Comparison of ENCODE assay signal across 19 cellular contexts in the genomic region with DNA sequence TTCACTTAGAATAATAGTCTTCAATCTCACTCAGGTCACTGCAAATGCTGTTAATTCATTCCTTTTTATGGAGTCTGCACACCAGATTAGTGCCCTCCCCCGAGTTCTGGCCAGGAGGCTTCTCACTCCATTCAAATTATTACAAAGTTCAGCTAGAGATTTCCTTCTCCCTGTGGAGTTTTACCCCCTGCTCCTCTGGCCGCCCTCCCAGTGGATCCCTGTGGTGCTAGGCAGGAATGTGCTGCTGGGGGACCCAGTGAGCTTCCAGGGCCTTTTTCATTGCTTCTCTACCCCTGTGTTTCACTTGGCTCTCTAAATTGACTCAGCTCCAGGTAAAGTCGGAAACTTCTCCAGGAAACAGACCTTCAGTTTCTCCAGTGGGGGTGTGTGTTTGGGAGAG. TPM values are rescaled to one million over a fixed set of nuclear protein-coding genes. Genes with fewer than 3 reads are reported as not detected.
DNase-seq lines count a peak whose midpoint lies in the region; ATAC-seq and TF ChIP-seq lines count a peak whose summit lies in the region.
"Had no signal": no experiment of that assay in that cellular context is flagged by ENCODE, and none has a peak within 500 bp of the region (broad histone marks: within the 10 kb centered on the region; RNA-seq: fewer than 3 reads in every experiment).

No MANE protein-coding gene starts in this region.

- no peaks in the 10 kb centered on the region for H3K9me3 ChIP-seq in SK-N-SH
- no peaks in the 10 kb centered on the region for H3K9me3 ChIP-seq in SU-DHL-6 (ENCODE audit: insufficient read depth, low read length)
- H3K9me3 ChIP-seq in BE2C = no peaks in the 10 kb centered on the region
- H3K9me3 ChIP-seq in suprapubic skin = no peaks in the 10 kb centered on the region
- H3K9me3 ChIP-seq in esophagus squamous epithelium = no peaks in the 10 kb centered on the region

- 69% methylated on average over 3 of the region's 3 CpGs for WGBS in SK-N-SH (ENCODE audit: low lambda C conversion rate)
- 80% methylated on average over 3 of the region's 3 CpGs for WGBS in suprapubic skin
- 56 to 69% methylated on average over 3 of the region's 3 CpGs for WGBS in esophagus squamous epithelium, 2 donors

- H2AFZ ChIP-seq in SK-N-SH (ENCODE audit: low read depth) (no peak overlapping the region), SU-DHL-6 (ENCODE audit: low read depth, low read length, severe bottlenecking) (peak overlapping the region; percentile 68)

- no peaks in the 10 kb centered on the region for H3K79me2 ChIP-seq in SK-N-SH (ENCODE audit: insufficient read depth)
- H3K79me2 ChIP-seq in SU-DHL-6 (ENCODE audit: insufficient read depth, low read length) = no peaks in the 10 kb centered on the region

- no peak overlapping the region for H3K4me2 ChIP-seq in SK-N-SH
- H3K4me2 ChIP-seq in SU-DHL-6 (ENCODE audit: low read depth, low read length, poor library complexity, severe bottlenecking) = peak overlapping the region; percentile 70

- H3K9me2 ChIP-seq in SK-N-SH = 0 out of 2 replicates have a peak, but pooled peaks cover 2% of the 10 kb centered on the region
- H3K9me2 ChIP-seq in SU-DHL-6 (replicated peaks; ENCODE audit: insufficient read depth, low read length) = no peaks in the 10 kb centered on the region

- H3K36me3 ChIP-seq in SK-N-SH (replicated peaks in 1 of 2; ENCODE audit: control insufficient read depth in 1 of 2, insufficient read depth in 2 of 2, low read length in 1 of 2) (no peaks in the 10 kb centered on the region), SU-DHL-6 (ENCODE audit: low read length) (peaks cover 6% of the 10 kb centered on the region; the same call in 1 of the 2 replicates), BE2C (no peaks in the 10 kb centered on the region), suprapubic skin (no peaks in the 10 kb centered on the region), esophagus squamous epithelium (no peaks in the 10 kb centered on the region)

- no peak for DNase-seq in SK-N-SH
- peak; percentile 1 for DNase-seq in left kidney (ENCODE audit: low read depth, low spot score)
- DNase-seq in BE2C = no peak
- DNase-seq in suprapubic skin (ENCODE audit: low spot score in 2 of 2) = no peak
- DNase-seq in esophagus squamous epithelium (lab: John Stamatoyannopoulos, UW) = no peak
- no peak for DNase-seq in NCI-H187 treated with DMSO at 0.1 percent for 48 hours (lab: John Stamatoyannopoulos, UW)
- DNase-seq: DMS53; GDM1; NCI-H1092; NCI-H2107; NCI-H226; NCI-H69; NK-92 treated with Interleukin-12 subunit alpha and Interleukin-12 subunit beta, amount 100 ng/mL, for 24 hours; PC-3 had no signal

- CTCF ChIA-PET in SK-N-SH (lab: Yijun Ruan, JAX) = no interaction called here

- H3K9ac ChIP-seq in SK-N-SH (no peak overlapping the region), SU-DHL-6 (ENCODE audit: low read length) (peak overlapping the region; percentile 49)

- ATAC-seq in SK-N-SH treated with all-trans-retinoic acid at 6 μM for 48 hours = no peak
- ATAC-seq: PC-3 had no signal

- H4K20me1 ChIP-seq in SK-N-SH (ENCODE audit: insufficient read depth) = no peaks in the 10 kb centered on the region
- no peaks in the 10 kb centered on the region for H4K20me1 ChIP-seq in SU-DHL-6 (ENCODE audit: low read depth, low read length)

- TF ChIP-seq EP300 in SK-N-SH (IDR thresholded peaks at IDR 0.05; ENCODE audit: borderline replicate concordance in 1 of 2, low read depth in 1 of 2, low read length in 1 of 2) = no peak
- no peak for TF ChIP-seq EP300 in suprapubic skin (IDR thresholded peaks at IDR 0.05)

- TF ChIP-seq POLR2A in suprapubic skin (IDR thresholded peaks at IDR 0.05) (no peak), esophagus squamous epithelium (IDR thresholded peaks at IDR 0.05) (no peak)

- TF ChIP-seq CTCF in SK-N-SH (IDR thresholded peaks at IDR 0.05) = no peak
- TF ChIP-seq CTCF in SU-DHL-6 (IDR thresholded peaks at IDR 0.05; ENCODE audit: insufficient read depth, low read length, poor library complexity, severe bottlenecking) = no peak
- TF ChIP-seq CTCF in BE2C (IDR thresholded peaks at IDR 0.05; ENCODE audit: low read depth, low read length) = no peak
- TF ChIP-seq CTCF in suprapubic skin (IDR thresholded peaks at IDR 0.05) = no peak
- no peak for TF ChIP-seq CTCF in esophagus squamous epithelium (IDR thresholded peaks at IDR 0.05)

- POLR2A ChIA-PET in SK-N-SH (lab: Yijun Ruan, JAX) = no interaction called here

- H3F3A ChIP-seq in SK-N-SH (replicated peaks; ENCODE audit: insufficient read depth) = no peaks in the 10 kb centered on the region
- H3F3A ChIP-seq in SU-DHL-6 (ENCODE audit: insufficient read depth) = peaks cover 13% of the 10 kb centered on the region

- H3K27ac ChIP-seq in SK-N-SH (ENCODE audit: low read depth in 2 of 2, low read length in 1 of 2) (no peak overlapping the region), SU-DHL-6 (ENCODE audit: low read depth, low read length) (peak overlapping the region; percentile 97), suprapubic skin (no peak overlapping the region), esophagus squamous epithelium (no peak overlapping the region)
- H3K27ac ChIP-seq: 22Rv1 had no signal

- H3K27me3 ChIP-seq in SK-N-SH (ENCODE audit: insufficient read depth) = no peaks in the 10 kb centered on the region
- no peaks in the 10 kb centered on the region for H3K27me3 ChIP-seq in SU-DHL-6 (ENCODE audit: low read length)
- H3K27me3 ChIP-seq in BE2C = no peaks in the 10 kb centered on the region
- H3K27me3 ChIP-seq in suprapubic skin = peaks cover 4% of the 10 kb centered on the region
- H3K27me3 ChIP-seq in esophagus squamous epithelium = no peaks in the 10 kb centered on the region

- no peak for TF ChIP-seq RAD21 in SK-N-SH (IDR thresholded peaks at IDR 0.05; ENCODE audit: low read length)

- intact Hi-C loops in esophagus squamous epithelium (cut with DNase I) = no loop called here

- H3K4me1 ChIP-seq in SK-N-SH (ENCODE audit: control insufficient read depth in 1 of 2, insufficient read depth in 2 of 2, low read depth in 1 of 2, low read length in 1 of 2) (no peaks in the 10 kb centered on the region), BE2C (no peaks in the 10 kb centered on the region), suprapubic skin (no peaks in the 10 kb centered on the region), esophagus squamous epithelium (no peaks in the 10 kb centered on the region)

- H3K4me3 ChIP-seq in SK-N-SH (ENCODE audit: low read depth in 2 of 2, low read length in 1 of 2) (no peak overlapping the region), SU-DHL-6 (ENCODE audit: insufficient read depth, low read length, poor library complexity, severe bottlenecking) (peak overlapping the region; percentile 28), BE2C (ENCODE audit: low read depth, low read length) (no peak overlapping the region), suprapubic skin (no peak overlapping the region), esophagus squamous epithelium (no peak overlapping the region)

TF ChIP-seq in SK-N-SH treated with all-trans-retinoic acid at 6 μM for 48 hours, 23 proteins besides CTCF, POLR2A, EP300 and RAD21:
- TF ChIP-seq ZFP30 (CRISPR knock-in tag; IDR thresholded peaks at IDR 0.05) = no peak
- TF ChIP-seq ISL1 (CRISPR knock-in tag; IDR thresholded peaks at IDR 0.05) = 0 out of 2 replicates have a peak, but pooled peaks have one; percentile 9

TF ChIP-seq in SK-N-SH, 30 proteins besides CTCF, POLR2A, EP300 and RAD21:
- TF ChIP-seq TCF12 (IDR thresholded peaks at IDR 0.05) (no peak), EZH2phosphoT487 (IDR thresholded peaks at IDR 0.05; ENCODE audit: borderline replicate concordance, low read depth) (no peak)
TF ChIP-seq in SK-N-SH: peak in this region for 0.

RNA-seq across cellular contexts. Expression of a gene that starts 42.7 kb away (rescaled TPM):
- not detected in 2 replicates for polyA plus RNA-seq in SK-N-SH (2012; rRNA removed)
- not detected in 2 replicates for polyA plus RNA-seq in SK-N-SH (2012; cell fraction: cytosol; rRNA removed)
- polyA plus RNA-seq in SK-N-SH (2012; cell fraction: nucleus; rRNA removed) = not detected in 2 replicates
- not detected for polyA plus RNA-seq in BE2C (2012; ENCODE audit: insufficient read depth, insufficient read length, low read depth)
- total RNA-seq in suprapubic skin (not detected), esophagus squamous epithelium (not detected)
- total RNA-seq: PC-3 had no signal
- polyA plus RNA-seq: CD14-positive monocyte, IgD-negative memory B cell had no signal
